In the genomic region with DNA sequence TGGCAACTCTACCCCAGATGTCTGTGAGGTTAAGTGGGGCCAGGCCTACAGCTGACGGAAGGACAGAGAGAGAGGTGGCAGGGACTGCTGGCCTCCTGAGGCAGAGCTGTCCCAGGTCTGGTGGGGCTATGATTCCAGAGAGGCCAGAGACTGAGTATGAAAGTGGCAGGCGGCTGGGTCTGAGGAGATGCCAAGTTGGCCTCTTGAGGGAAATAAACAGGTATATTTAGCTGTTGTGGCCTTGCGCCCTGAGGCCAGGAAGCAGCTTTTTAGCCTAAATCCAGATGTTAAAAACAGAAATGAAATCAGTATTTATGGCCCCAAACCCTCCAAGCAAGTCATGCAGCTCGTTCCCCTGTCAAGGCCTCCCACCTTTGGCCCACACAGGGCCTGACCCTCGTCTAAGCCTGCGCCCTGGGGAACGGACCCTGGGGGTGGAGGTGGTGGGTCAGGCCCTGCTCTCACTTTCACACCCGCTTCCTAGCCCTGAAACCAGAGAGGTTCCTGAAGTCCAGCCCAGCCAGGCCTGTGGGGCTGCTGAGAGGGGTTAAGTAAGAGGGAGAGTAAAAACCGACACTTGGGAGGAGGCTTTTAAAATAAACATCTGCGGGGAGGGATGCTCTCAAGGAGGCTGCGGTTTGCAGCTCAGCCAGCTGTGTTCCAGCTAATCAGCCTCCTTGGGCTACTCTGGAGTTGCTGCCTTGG, we compare ENCODE assay signal across 9 cellular contexts. TPM values are rescaled to one million over a fixed set of nuclear protein-coding genes. Genes with fewer than 3 reads are reported as not detected.
A peak's percentile ranks its signal among the peaks of the same experiment; 100 is the strongest.
DNase-seq lines count a peak whose midpoint lies in the region; ATAC-seq and TF ChIP-seq lines count a peak whose summit lies in the region.
"Had no signal": no experiment of that assay in that cellular context is flagged by ENCODE, and none has a peak within 500 bp of the region (broad histone marks: within the 10 kb centered on the region; RNA-seq: fewer than 3 reads in every experiment).

No MANE protein-coding gene starts in this region.

- ATAC-seq in HG02610 (IDR thresholded peaks at IDR 0.05; ENCODE audit: unreplicated experiment): peak; percentile 30
- no peak for ATAC-seq in activated CD8-positive, alpha-beta memory T cell treated with anti-CD3 and anti-CD28 coated beads, Interleukin-2, amount 10 ng/mL, durations not matched to agents 7 days and 5 days

- H3K4me3 Mint-ChIP-seq in activated CD8-positive, alpha-beta memory T cell treated with anti-CD3 and anti-CD28 coated beads, Interleukin-2, amount 10 ng/mL, durations not matched to agents 7 days and 5 days: no peak overlapping the region

- CTCF ChIA-PET in activated CD8-positive, alpha-beta memory T cell treated with anti-CD3 and anti-CD28 coated beads, Interleukin-2, amount 10 ng/mL, durations not matched to agents 7 days and 5 days (lab: Charles Lee): interaction anchor here (0.6 to 2.2 kb wide), 4 partner anchors 14 to 77 kb away, joined by 3 to 6 read pairs (median 4); a partner anchor contains a TSS

- no peaks in the 10 kb centered on the region for H3K36me3 Mint-ChIP-seq in activated CD8-positive, alpha-beta memory T cell treated with anti-CD3 and anti-CD28 coated beads, Interleukin-2, amount 10 ng/mL, durations not matched to agents 7 days and 5 days

- H3K27ac Mint-ChIP-seq in activated CD8-positive, alpha-beta memory T cell treated with anti-CD3 and anti-CD28 coated beads, Interleukin-2, amount 10 ng/mL, durations not matched to agents 7 days and 5 days: no peak overlapping the region

- peaks cover 3% of the 10 kb centered on the region for H3K27me3 Mint-ChIP-seq in activated CD8-positive, alpha-beta memory T cell treated with anti-CD3 and anti-CD28 coated beads, Interleukin-2, amount 10 ng/mL, durations not matched to agents 7 days and 5 days

- H3K4me1 ChIP-seq in left ventricle myocardium inferior: peaks cover 56% of the 10 kb centered on the region
- peaks cover 0 to 46% (median 37%) of the 10 kb centered on the region in 4 donors for H3K4me1 ChIP-seq in tibial artery

- no peak for DNase-seq in GM12864 (ENCODE audit: low read depth)
- peak; percentile 82 for DNase-seq in RPMI8226
- DNase-seq in left ventricle myocardium inferior: peak; percentile 61
- DNase-seq in tibial artery: peak in 1 of 2 donors; percentile 65
- DNase-seq in activated CD8-positive, alpha-beta memory T cell treated with anti-CD3 and anti-CD28 coated beads, Interleukin-2, amount 10 ng/mL, durations not matched to agents 7 days and 5 days: no peak
- DNase-seq in anterior cingulate cortex (lab: John Stamatoyannopoulos, UW): no peak
- DNase-seq in ecto neural progenitor cell (ENCODE audit: low spot score): no peak

- intact Hi-C loops in left ventricle myocardium inferior (cut with micrococcal nuclease): no loop called here
- intact Hi-C loops in tibial artery (cut with DNase I; ENCODE audit: low total_unique reads): no loop called here

- H3K9me3 Mint-ChIP-seq in activated CD8-positive, alpha-beta memory T cell treated with anti-CD3 and anti-CD28 coated beads, Interleukin-2, amount 10 ng/mL, durations not matched to agents 7 days and 5 days (ENCODE audit: low read depth): no peaks in the 10 kb centered on the region

- H3K36me3 ChIP-seq in left ventricle myocardium inferior (peaks cover 42% of the 10 kb centered on the region), tibial artery (peaks cover 0 to 37% (median 7%) of the 10 kb centered on the region in 3 donors)
- H3K36me3 ChIP-seq: neutrophil had no signal

- H3K4me3 ChIP-seq in GM12864 (ENCODE audit: low read depth, low read length): peak overlapping the region; percentile 23
- peak overlapping the region; percentile 53 for H3K4me3 ChIP-seq in left ventricle myocardium inferior
- H3K4me3 ChIP-seq in tibial artery: peak overlapping the region in 1 of 2 donors; percentile 54

- H3K9me3 ChIP-seq in left ventricle myocardium inferior (replicated peaks): no peaks in the 10 kb centered on the region
- no peaks in the 10 kb centered on the region for H3K9me3 ChIP-seq in tibial artery
- H3K9me3 ChIP-seq: neutrophil had no signal

- no peaks in the 10 kb centered on the region for H3K27me3 ChIP-seq in left ventricle myocardium inferior (ENCODE audit: low read depth)
- H3K27me3 ChIP-seq in tibial artery: no peaks in the 10 kb centered on the region

- H3K4me1 Mint-ChIP-seq in activated CD8-positive, alpha-beta memory T cell treated with anti-CD3 and anti-CD28 coated beads, Interleukin-2, amount 10 ng/mL, durations not matched to agents 7 days and 5 days: peaks cover 8% of the 10 kb centered on the region

- TF ChIP-seq CTCF in GM12864 (IDR thresholded peaks at IDR 0.05; ENCODE audit: low read depth, low read length, missing control alignments) (no peak), left ventricle myocardium inferior (IDR thresholded peaks at IDR 0.05; ENCODE audit: borderline replicate concordance) (no peak), tibial artery (IDR thresholded peaks at IDR 0.05) (no peak)

- H3K27ac ChIP-seq in left ventricle myocardium inferior (replicated peaks) (peak overlapping the region; percentile 86), tibial artery (peak overlapping the region; percentile 91 to 95)
- H3K27ac ChIP-seq: neutrophil had no signal

RNA-seq across cellular contexts. Expression of a gene that starts 18.7 kb away (rescaled TPM):
- total RNA-seq in left ventricle myocardium inferior: 2.9 TPM
- not detected for total RNA-seq in activated CD8-positive, alpha-beta memory T cell treated with anti-CD3 and anti-CD28 coated beads, Interleukin-2, amount 10 ng/mL, durations not matched to agents 7 days and 5 days

RNA-seq across cellular contexts. Expression of a gene that starts 22.7 kb away (rescaled TPM):
- total RNA-seq in left ventricle myocardium inferior: 1.8 TPM
- total RNA-seq in activated CD8-positive, alpha-beta memory T cell treated with anti-CD3 and anti-CD28 coated beads, Interleukin-2, amount 10 ng/mL, durations not matched to agents 7 days and 5 days: not detected

RNA-seq across cellular contexts. Expression of a gene that starts 31.8 kb away (rescaled TPM):
- total RNA-seq in left ventricle myocardium inferior: 15.6 TPM
- not detected for total RNA-seq in activated CD8-positive, alpha-beta memory T cell treated with anti-CD3 and anti-CD28 coated beads, Interleukin-2, amount 10 ng/mL, durations not matched to agents 7 days and 5 days

Comparison
In these comparisons a context has a peak if more than half of its experiments do, and no peak if none do; other contexts are left out.
1. DNase-seq: peak in RPMI8226 (single experiment) and left ventricle myocardium inferior (single experiment); none in GM12864 (single experiment), activated CD8-positive, alpha-beta memory T cell treated with anti-CD3 and anti-CD28 coated beads, Interleukin-2, amount 10 ng/mL, durations not matched to agents 7 days and 5 days (single experiment), anterior cingulate cortex (0 of 58) and ecto neural progenitor cell (single experiment).
2. RNA of a gene that starts 31.8 kb away (total RNA-seq): 15.6 TPM in left ventricle myocardium inferior (single experiment); not detected in activated CD8-positive, alpha-beta memory T cell treated with anti-CD3 and anti-CD28 coated beads, Interleukin-2, amount 10 ng/mL, durations not matched to agents 7 days and 5 days; every median in the first group is over 10 times any median in the second.